In the genomic region with DNA sequence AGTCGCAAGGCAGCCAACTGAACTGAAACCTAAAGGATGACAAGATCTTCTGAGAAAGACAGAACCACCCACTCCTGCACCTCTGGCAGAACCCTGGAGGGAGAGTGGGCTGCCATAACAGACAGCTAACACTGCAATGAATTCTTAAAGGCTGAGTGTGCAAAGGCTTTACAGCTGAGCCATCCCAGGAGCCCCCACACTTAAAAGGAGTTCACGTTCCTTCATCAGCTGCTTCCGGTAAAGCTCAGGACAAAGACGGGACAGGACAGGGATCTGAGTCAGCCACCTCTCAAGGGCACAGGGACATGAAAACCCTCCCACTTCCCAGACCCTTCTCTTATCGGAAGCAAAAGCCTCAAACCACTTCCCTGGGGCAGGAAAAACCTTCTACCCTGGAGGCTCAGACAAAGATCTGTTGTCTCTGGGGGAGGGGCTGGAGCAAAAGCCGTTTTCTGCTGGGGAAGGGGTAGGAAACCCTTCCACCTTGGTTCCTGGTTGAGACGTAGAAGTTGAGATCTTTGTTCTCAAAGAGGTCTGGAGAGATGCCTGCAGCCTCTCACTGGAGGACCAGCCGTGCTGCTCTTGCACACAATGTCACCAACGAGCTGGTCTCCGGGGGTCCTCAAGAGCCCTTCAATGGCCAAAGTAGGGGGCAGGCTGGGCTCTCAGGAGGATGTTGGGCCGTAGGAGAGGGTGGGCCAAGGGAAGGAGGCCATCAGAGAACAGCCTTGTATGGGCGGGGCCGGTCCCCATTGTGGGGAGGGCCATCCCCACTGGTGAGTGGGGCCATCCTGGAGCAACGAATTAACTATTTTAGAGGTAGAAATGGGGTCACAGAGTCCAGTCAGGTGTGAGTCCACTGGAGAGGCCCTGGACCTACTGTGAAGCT, we compare ENCODE assay signal across 10 cellular contexts.
DNase-seq lines count a peak whose midpoint lies in the region; ATAC-seq, FAIRE-seq and TF ChIP-seq lines count a peak whose summit lies in the region.
"Had no signal": no experiment of that assay in that cellular context is flagged by ENCODE, and none has a peak within 500 bp of the region (broad histone marks: within the 10 kb centered on the region; RNA-seq: fewer than 3 reads in every experiment).

No MANE protein-coding gene starts in this region.

- H3K9me1 ChIP-seq in endothelial cell of umbilical vein (replicated peaks; ENCODE audit: control insufficient read depth, extremely low read depth, insufficient read depth, low read length): no peaks in the 10 kb centered on the region

- peak; percentile 86 for FAIRE-seq in endothelial cell of umbilical vein (lab: Jason Lieb, UNC)

- TF ChIP-seq CTCF in PC-3 (conservative IDR thresholded peaks at IDR 0.05; ENCODE audit: low read depth, low read length) (no peak), endothelial cell of umbilical vein (IDR thresholded peaks at IDR 0.05; ENCODE audit: extremely low read depth in 1 of 2, insufficient read depth in 1 of 2, low read depth in 1 of 2, low read length in 2 of 2) (no peak), prostate gland (IDR thresholded peaks at IDR 0.05) (no peak)

- WGBS in prostate gland: 50% methylated on average over 14 of the region's 14 CpGs

- H2AFZ ChIP-seq in PC-3 (ENCODE audit: low read length) (peak overlapping the region; percentile 70), endothelial cell of umbilical vein (ENCODE audit: low read depth, low read length) (peak overlapping the region; percentile 17)

- ATAC-seq in PC-3: peak; percentile 62
- ATAC-seq in HG03139 (IDR thresholded peaks at IDR 0.05; ENCODE audit: unreplicated experiment): no peak

- H3K36me3 ChIP-seq in PC-3 (ENCODE audit: low read depth, low read length) (no peaks in the 10 kb centered on the region), endothelial cell of umbilical vein (ENCODE audit: control insufficient read depth in 2 of 2, extremely low read depth in 1 of 2, insufficient read depth in 2 of 2, low read length in 2 of 2) (no peaks in the 10 kb centered on the region), prostate gland (no peaks in the 10 kb centered on the region)

- dilution Hi-C loops in endothelial cell of umbilical vein (cut with MboI; ENCODE audit: extremely low pct_ligation_motif_present, low sequenced_read_pairs): no loop called here

- H3K4me1 ChIP-seq in PC-3 (ENCODE audit: insufficient read depth, low read length) (peaks cover 24% of the 10 kb centered on the region), endothelial cell of umbilical vein (ENCODE audit: control insufficient read depth, extremely low read depth, insufficient read depth, low read length) (peaks cover 13% of the 10 kb centered on the region), prostate gland (replicated peaks) (no peaks in the 10 kb centered on the region)

- H3K4me3 ChIP-seq in PC-3 (ENCODE audit: low read length) (peak overlapping the region; percentile 26; the same call in 1 of the 2 replicates), endothelial cell of umbilical vein (replicated peaks in 1 of 3; ENCODE audit: insufficient read depth in 1 of 3, low read depth in 1 of 3, low read length in 3 of 3) (no peak overlapping the region), skeletal muscle cell (ENCODE audit: low read depth, low read length) (no peak overlapping the region), prostate gland (no peak overlapping the region)

- CTCF ChIA-PET in PC-3 (lab: Charles Lee): interaction anchor here (0.7 to 0.9 kb wide), 4 partner anchors 9 to 167 kb away, joined by 3 read pairs; no protein-coding TSS in a partner anchor
- CTCF ChIA-PET in endothelial cell of umbilical vein (lab: Charles Lee): interaction anchor here (0.8 to 7.5 kb wide), 4 partner anchors 9 to 692 kb away, joined by 4 to 71 read pairs (median 4); no protein-coding TSS in a partner anchor

- H3K27ac ChIP-seq in PC-3 (ENCODE audit: low read length) (peak overlapping the region; percentile 35), endothelial cell of umbilical vein (ENCODE audit: insufficient read depth, low read depth, low read length) (peak overlapping the region; percentile 1), prostate gland (no peak overlapping the region)

- H3K9ac ChIP-seq in PC-3 (ENCODE audit: low read length) (no peak overlapping the region), endothelial cell of umbilical vein (replicated peaks; ENCODE audit: extremely low read depth, insufficient read depth, low read length) (no peak overlapping the region)

- H3K9me3 ChIP-seq in PC-3 (ENCODE audit: low read length) (no peaks in the 10 kb centered on the region), endothelial cell of umbilical vein (replicated peaks; ENCODE audit: control insufficient read depth, insufficient read depth, low read length) (no peaks in the 10 kb centered on the region), prostate gland (no peaks in the 10 kb centered on the region)

- intact Hi-C loops in PC-3 (cut with micrococcal nuclease) (no loop called here), endothelial cell of umbilical vein (cut with micrococcal nuclease) (loop anchor here (1.0 kb wide), 1 partner anchor 21 kb away; no protein-coding TSS in a partner anchor), prostate gland (cut with DNase I) (no loop called here)

- H3K4me2 ChIP-seq in PC-3 (ENCODE audit: low read length) (peak overlapping the region; percentile 56), endothelial cell of umbilical vein (ENCODE audit: insufficient read depth, low read length) (peak overlapping the region; percentile 1)

- DNase-seq in activated T-cell treated with anti-CD3 and anti-CD28 coated beads for 48 hours (ENCODE audit: low read depth) (peak; percentile 31), activated T-cell treated with anti-CD3 and anti-CD28 coated beads for 4 hours (no peak), PC-3 (peak; percentile 58), endothelial cell of umbilical vein (ENCODE audit: low read depth, low spot score) (peak; percentile 56), skeletal muscle cell (ENCODE audit: low read depth) (peak; percentile 68), NCI-H510A (lab: John Stamatoyannopoulos, UW) (no peak), prostate gland (ENCODE audit: low spot score) (no peak)
- DNase-seq: C1 segment of cervical spinal cord; effector CD8-positive, alpha-beta T cell had no signal

- H4K20me1 ChIP-seq in PC-3 (ENCODE audit: low read length) (no peaks in the 10 kb centered on the region), endothelial cell of umbilical vein (replicated peaks; ENCODE audit: control insufficient read depth, extremely low read depth, insufficient read depth, low read length) (no peaks in the 10 kb centered on the region)

- POLR2A ChIA-PET in PC-3 (lab: Charles Lee; ENCODE audit: unreplicated experiment) (no interaction called here), endothelial cell of umbilical vein (lab: Charles Lee) (no interaction called here)

- no peaks in the 10 kb centered on the region for H3F3A ChIP-seq in PC-3 (ENCODE audit: low read length, unreplicated experiment)

- H3K27me3 ChIP-seq in PC-3 (ENCODE audit: low read length): no peaks in the 10 kb centered on the region
- peaks cover 4 to 6% of the 10 kb centered on the region in 2 experiments for H3K27me3 ChIP-seq in endothelial cell of umbilical vein (ENCODE audit: control insufficient read depth in 2 of 2, insufficient read depth in 2 of 2, low read length in 2 of 2)
- peaks cover 46% of the 10 kb centered on the region for H3K27me3 ChIP-seq in prostate gland (replicated peaks; ENCODE audit: insufficient read depth)

- H3K9me2 ChIP-seq in PC-3 (replicated peaks; ENCODE audit: low read length): no peaks in the 10 kb centered on the region

- H3K79me2 ChIP-seq in PC-3 (ENCODE audit: low read length): no peaks in the 10 kb centered on the region
- no peaks in the 10 kb centered on the region for H3K79me2 ChIP-seq in endothelial cell of umbilical vein (ENCODE audit: control insufficient read depth, insufficient read depth, low read length)

- TF ChIP-seq POLR2A in endothelial cell of umbilical vein (IDR thresholded peaks at IDR 0.05; ENCODE audit: low read depth, low read length) (no peak), prostate gland (IDR thresholded peaks at IDR 0.05) (no peak)

- no TSS peak for BruUV-seq in PC-3 (replicated peaks; lab: Mats Ljungman, UMichigan)
- no TSS peak for BruUV-seq in endothelial cell of umbilical vein (replicated peaks; lab: Mats Ljungman, UMichigan)

TF ChIP-seq in endothelial cell of umbilical vein, 7 proteins besides CTCF, POLR2A, EP300 and RAD21:
- TF ChIP-seq GATA2 (IDR thresholded peaks at IDR 0.05; ENCODE audit: insufficient read depth, insufficient read length, low read depth, low read length): peak; percentile 87
- TF ChIP-seq POLR2AphosphoS5 (IDR thresholded peaks at IDR 0.05; ENCODE audit: insufficient read depth, low read depth, low read length): peak; percentile 79
- TF ChIP-seq MAX (IDR thresholded peaks at IDR 0.05; ENCODE audit: insufficient read depth, insufficient read length): no peak
- TF ChIP-seq FOS (IDR thresholded peaks at IDR 0.05; ENCODE audit: borderline replicate concordance, insufficient read depth, low read length): peak; percentile 95
- peak; percentile 38 for TF ChIP-seq JUN (IDR thresholded peaks at IDR 0.05; ENCODE audit: borderline replicate concordance, insufficient read depth, insufficient read length, low read depth)
- no peak for TF ChIP-seq MYC (IDR thresholded peaks at IDR 0.05; ENCODE audit: low read depth, low read length)
TF ChIP-seq in endothelial cell of umbilical vein: peak in this region for 4.

Comparison
In these comparisons a context has a peak if more than half of its experiments do, and no peak if none do; other contexts are left out.
1. DNase-seq: peak in activated T-cell treated with anti-CD3 and anti-CD28 coated beads for 48 hours (single experiment), PC-3 (single experiment), endothelial cell of umbilical vein (single experiment) and skeletal muscle cell (single experiment); none in activated T-cell treated with anti-CD3 and anti-CD28 coated beads for 4 hours (single experiment), NCI-H510A (single experiment) and prostate gland (single experiment).
2. H3K27ac ChIP-seq: peak in PC-3 (single experiment) and endothelial cell of umbilical vein (single experiment); none in prostate gland (0 of 2).